Comparison of ENCODE assay signal across 12 cellular contexts in genomic region chr9:74760031-74760700, GRCh38.
DNase-seq lines count a peak whose midpoint lies in the region; ATAC-seq, FAIRE-seq and TF ChIP-seq lines count a peak whose summit lies in the region.
"Had no signal": no experiment of that assay in that cellular context is flagged by ENCODE, and none has a peak within 500 bp of the region (broad histone marks: within the 10 kb centered on the region; RNA-seq: fewer than 3 reads in every experiment).

No MANE protein-coding gene starts in this region.

- ATAC-seq in HG03039 (IDR thresholded peaks at IDR 0.05; ENCODE audit: unreplicated experiment): no peak
- ATAC-seq in GM18873 (IDR thresholded peaks at IDR 0.05; ENCODE audit: low FRiP score, unreplicated experiment): no peak
- ATAC-seq: GM12878 had no signal

- no peak overlapping the region for H3K4me3 ChIP-seq in retinal pigment epithelial cell (ENCODE audit: low read length)
- H3K4me3 ChIP-seq: GM12878 had no signal

- no peak for TF ChIP-seq CTCF in retinal pigment epithelial cell (conservative IDR thresholded peaks at IDR 0.05; ENCODE audit: low read depth, low read length)

- no peak for TF ChIP-seq POLR2A in GM12892 (IDR thresholded peaks at IDR 0.05; ENCODE audit: low read depth, low read length)

- FAIRE-seq in GM12892 (lab: Jason Lieb, UNC): peak; percentile 33
- FAIRE-seq: GM12878 had no signal

- no peak for DNase-seq in GM12892 (ENCODE audit: insufficient read length)
- peak; percentile 15 for DNase-seq in RPMI7951 (ENCODE audit: low read depth)
- DNase-seq in fibroblast of gingiva (ENCODE audit: low read depth): peak; percentile 98
- peak; percentile 85 for DNase-seq in retinal pigment epithelial cell (ENCODE audit: low read depth)
- DNase-seq in cerebellar cortex (ENCODE audit: low spot score): no peak
- DNase-seq: KBM-7; NCI-H2029 treated with DMSO at 0.1 percent for 48 hours; posterior cingulate gyrus; stimulated activated CD4-positive, alpha-beta T cell treated with anti-CD3 and anti-CD28 coated beads, Interleukin-4, amount 100 ng/mL, for 1 hour had no signal

Comparison
In these comparisons a context has a peak if more than half of its experiments do, and no peak if none do; other contexts are left out.
1. DNase-seq: peak in RPMI7951 (single experiment), fibroblast of gingiva (single experiment) and retinal pigment epithelial cell (single experiment); none in GM12892 (single experiment) and cerebellar cortex (single experiment).